2 cellular contexts compared by ENCODE assay signal in genomic region chr4:49058306-49058705, GRCh38.
A peak's percentile ranks its signal among the peaks of the same experiment; 100 is the strongest.
TF ChIP-seq lines count a peak whose summit lies in the region.

No MANE protein-coding gene starts in this region.

TF ChIP-seq in IMR-90, 13 proteins besides CTCF, POLR2A, EP300 and RAD21:
- peak; percentile 50; the same call in 1 of the 2 replicates for TF ChIP-seq MAFK (IDR thresholded peaks at IDR 0.05; ENCODE audit: low read depth, low read length)
- TF ChIP-seq RFX5 (IDR thresholded peaks at IDR 0.05; ENCODE audit: low read depth, low read length) = no peak

TF ChIP-seq in K562, 482 proteins besides CTCF, POLR2A, EP300 and RAD21:
- TF ChIP-seq MAFK (IDR thresholded peaks at IDR 0.05; ENCODE audit: low read length) (peak; percentile 16; the same call in 1 of the 2 replicates), C11orf30 (IDR thresholded peaks at IDR 0.05; ENCODE audit: low read depth) (peak; percentile 56), FOXP4 (CRISPR knock-in tag; IDR thresholded peaks at IDR 0.05; ENCODE audit: borderline replicate concordance) (no peak), MAFG (tag; conservative IDR thresholded peaks at IDR 0.05) (peak; percentile 30; the same call in 1 of the 2 replicates), ZNF586 (CRISPR knock-in tag; conservative IDR thresholded peaks at IDR 0.05) (no peak), NFE2 (IDR thresholded peaks at IDR 0.05; ENCODE audit: low read depth) (no peak), NRF1 (conservative IDR thresholded peaks at IDR 0.05 in 1 of 2, IDR thresholded peaks at IDR 0.05 in 1 of 2) (no peak), GATAD2B (IDR thresholded peaks at IDR 0.05; ENCODE audit: borderline replicate concordance) (no peak), DIDO1 (tag; IDR thresholded peaks at IDR 0.05; ENCODE audit: low read depth) (no peak), RREB1 (CRISPR knock-in tag; IDR thresholded peaks at IDR 0.05) (no peak), LEF1 (IDR thresholded peaks at IDR 0.05) (no peak), CLOCK (CRISPR knock-in tag; IDR thresholded peaks at IDR 0.05; ENCODE audit: borderline replicate concordance) (no peak), RBM14 (IDR thresholded peaks at IDR 0.05; ENCODE audit: borderline replicate concordance, insufficient read depth, low read depth, low read length) (no peak), ZNF316 (IDR thresholded peaks at IDR 0.05) (peak; percentile 79), KAT8 (IDR thresholded peaks at IDR 0.05; ENCODE audit: low read depth) (no peak), ZNF197 (CRISPR knock-in tag; IDR thresholded peaks at IDR 0.05; ENCODE audit: low read depth) (no peak)
TF ChIP-seq in K562: peak in this region for 4.
